ENCODE assay signal across 1 cellular context in genomic region chr5:89968870-89969472, GRCh38.
TF ChIP-seq lines count a peak whose summit lies in the region.

No MANE protein-coding gene starts in this region.

TF ChIP-seq in WTC11, 78 proteins besides CTCF, POLR2A, EP300 and RAD21 (continued from another document):
- TF ChIP-seq, protein P1, sequence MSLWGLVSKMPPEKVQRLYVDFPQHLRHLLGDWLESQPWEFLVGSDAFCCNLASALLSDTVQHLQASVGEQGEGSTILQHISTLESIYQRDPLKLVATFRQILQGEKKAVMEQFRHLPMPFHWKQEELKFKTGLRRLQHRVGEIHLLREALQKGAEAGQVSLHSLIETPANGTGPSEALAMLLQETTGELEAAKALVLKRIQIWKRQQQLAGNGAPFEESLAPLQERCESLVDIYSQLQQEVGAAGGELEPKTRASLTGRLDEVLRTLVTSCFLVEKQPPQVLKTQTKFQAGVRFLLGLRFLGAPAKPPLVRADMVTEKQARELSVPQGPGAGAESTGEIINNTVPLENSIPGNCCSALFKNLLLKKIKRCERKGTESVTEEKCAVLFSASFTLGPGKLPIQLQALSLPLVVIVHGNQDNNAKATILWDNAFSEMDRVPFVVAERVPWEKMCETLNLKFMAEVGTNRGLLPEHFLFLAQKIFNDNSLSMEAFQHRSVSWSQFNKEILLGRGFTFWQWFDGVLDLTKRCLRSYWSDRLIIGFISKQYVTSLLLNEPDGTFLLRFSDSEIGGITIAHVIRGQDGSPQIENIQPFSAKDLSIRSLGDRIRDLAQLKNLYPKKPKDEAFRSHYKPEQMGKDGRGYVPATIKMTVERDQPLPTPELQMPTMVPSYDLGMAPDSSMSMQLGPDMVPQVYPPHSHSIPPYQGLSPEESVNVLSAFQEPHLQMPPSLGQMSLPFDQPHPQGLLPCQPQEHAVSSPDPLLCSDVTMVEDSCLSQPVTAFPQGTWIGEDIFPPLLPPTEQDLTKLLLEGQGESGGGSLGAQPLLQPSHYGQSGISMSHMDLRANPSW (CRISPR knock-in tag; conservative IDR thresholded peaks at IDR 0.05; ENCODE audit: low read depth): no peak
